In the genomic region with DNA sequence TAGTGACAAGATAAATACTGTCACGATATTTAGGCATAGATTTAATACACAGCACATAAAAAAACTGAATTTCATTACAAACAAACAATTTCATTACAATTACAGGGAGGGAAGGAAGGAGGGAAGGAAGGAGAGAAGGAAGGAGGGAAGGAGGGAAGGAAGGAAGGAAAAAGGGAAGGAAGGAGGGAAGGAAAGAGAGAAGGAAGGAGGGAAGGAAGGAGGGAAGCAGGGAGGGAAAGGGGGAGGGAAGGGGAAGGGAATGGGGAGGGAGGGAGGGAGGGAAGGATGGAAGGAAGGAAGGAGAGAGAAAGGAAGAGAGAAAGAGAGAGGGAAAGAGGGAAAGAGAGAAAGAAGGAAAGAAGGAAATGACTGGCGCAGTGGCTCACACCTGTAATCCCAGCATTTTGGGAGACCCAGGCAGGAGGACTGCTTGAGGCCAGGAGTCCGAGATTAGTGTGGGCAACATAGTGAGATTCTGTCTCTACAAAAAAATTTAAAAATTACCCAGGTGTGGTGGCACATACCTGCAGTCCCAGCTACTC, we compare ENCODE assay signal across 10 cellular contexts.
"Had no signal": no experiment of that assay in that cellular context is flagged by ENCODE, and none has a peak within 500 bp of the region (broad histone marks: within the 10 kb centered on the region; RNA-seq: fewer than 3 reads in every experiment).

No MANE protein-coding gene starts in this region.

- DNase-seq: GM23248, GOT3, H7, H9, HCEC 1CT, HFFc6 had no signal

- H3K4me3 Mint-ChIP-seq: H9, HFFc6 had no signal

- H3K9me3 ChIP-seq: HAP-1 had no signal

- H3K36me3 ChIP-seq: HAP-1 had no signal

- H3K9me3 Mint-ChIP-seq: H9, HFFc6 had no signal

- H2AFZ ChIP-seq: GM23248 had no signal

- H3K4me3 ChIP-seq: GM23248, HAP-1 had no signal

- ATAC-seq: HCT116 had no signal

- H3K9ac ChIP-seq: GM23248 had no signal

- H3K27ac Mint-ChIP-seq: H9, HFFc6 had no signal

- H3K27ac ChIP-seq: GM23248 had no signal

- FAIRE-seq: H1, H54 had no signal
